10 cellular contexts compared by ENCODE assay signal in the genomic region with DNA sequence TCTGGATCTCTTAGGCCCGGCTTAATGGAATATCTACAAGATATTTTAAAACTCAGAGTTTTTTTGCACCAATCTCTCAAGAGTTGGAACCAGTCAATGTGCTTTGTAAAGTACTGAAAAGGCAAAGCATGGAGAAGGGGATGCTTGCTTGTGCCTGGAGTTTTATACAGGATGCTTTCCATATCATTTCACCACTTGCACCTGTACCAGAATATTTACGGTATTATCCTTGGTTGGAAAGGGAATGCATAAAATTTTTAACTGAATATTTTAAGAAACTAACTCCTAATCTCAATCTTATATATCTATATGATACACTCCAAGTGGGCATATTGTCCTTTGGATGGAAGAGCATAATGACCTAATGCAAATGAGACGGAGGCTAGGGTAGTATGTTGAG.
"Had no signal": no experiment of that assay in that cellular context is flagged by ENCODE, and none has a peak within 500 bp of the region (broad histone marks: within the 10 kb centered on the region; RNA-seq: fewer than 3 reads in every experiment).

No MANE protein-coding gene starts in this region.

- H3K4me3 ChIP-seq: GM23248, GM23338, HAP-1 had no signal

- H3K27ac Mint-ChIP-seq: GM23338, H9, HFFc6 had no signal

- H3K36me3 ChIP-seq: HAP-1 had no signal

- FAIRE-seq: H54 had no signal

- ATAC-seq: GM23338, HCT116 had no signal

- H3K4me1 ChIP-seq: HAP-1 had no signal

- H3K4me3 Mint-ChIP-seq: GM23338, H9, HFFc6 had no signal

- H3K9me3 ChIP-seq: HAP-1 had no signal

- H3K9ac ChIP-seq: GM23248 had no signal

- H2AFZ ChIP-seq: GM23248, GM23338 had no signal

- H3K27ac ChIP-seq: GM23248 had no signal

- H3K4me2 ChIP-seq: GM23338 had no signal

- H3K9me3 Mint-ChIP-seq: GM23338, H9, HFFc6 had no signal

- DNase-seq: GM23248, GOT3, H7, H9, HCEC 1CT, HFFc6 had no signal
